ENCODE assay signal across 37 cellular contexts in the genomic region with DNA sequence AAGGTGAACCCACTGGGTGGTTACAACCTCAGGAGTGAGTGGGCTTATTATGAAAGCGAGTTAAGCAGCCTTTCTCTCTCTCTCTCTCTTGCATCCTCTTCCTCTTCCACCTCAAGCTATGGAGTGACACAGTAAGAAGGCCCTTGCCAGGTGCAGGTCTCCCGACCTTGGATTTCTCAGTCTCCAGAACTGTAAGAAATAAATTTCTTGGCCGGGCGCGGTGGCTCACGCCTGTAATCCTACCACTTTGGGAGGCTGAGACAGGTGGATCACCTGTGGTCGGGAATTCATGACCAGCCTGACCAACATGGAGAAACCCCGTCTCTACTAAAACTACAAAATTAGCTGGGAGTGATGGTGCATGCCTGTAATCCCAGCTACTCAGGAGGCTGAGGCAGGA. TPM values are rescaled to one million over a fixed set of nuclear protein-coding genes. Genes with fewer than 3 reads are reported as not detected.
"Had no signal": no experiment of that assay in that cellular context is flagged by ENCODE, and none has a peak within 500 bp of the region (broad histone marks: within the 10 kb centered on the region; RNA-seq: fewer than 3 reads in every experiment).

No MANE protein-coding gene starts in this region.

- H3K27me3 ChIP-seq: MG63 had no signal

- DNase-seq: Karpas-422, Kasumi-1, MG63, MM.1S, MV-4-11, NCI-H1048, NCI-H1092, NCI-H1092 treated with DMSO at 0.1 percent for 48 hours, NCI-H1105, NCI-H1105 treated with DMSO at 0.1 percent for 48 hours, NCI-H1417 treated with DMSO at 0.1 percent for 48 hours, NCI-H1436, NCI-H1436 treated with DMSO at 0.1 percent for 48 hours, NCI-H146, NCI-H1694, NCI-H1694 treated with DMSO at 0.1 percent for 48 hours, NCI-H187, NCI-H187 treated with DMSO at 0.1 percent for 48 hours, NCI-H1930, NCI-H2029, NCI-H2029 treated with DMSO at 0.1 percent for 48 hours, NCI-H2081, NCI-H2081 treated with DMSO at 0.1 percent for 48 hours, NCI-H2107, NCI-H2171, NCI-H2171 treated with DMSO at 0.1 percent for 48 hours, NCI-H2227 treated with DMSO at 0.1 percent for 48 hours, NCI-H226, NCI-H345, NCI-H446, NCI-H446 treated with DMSO at 0.1 percent for 48 hours, NCI-H510A, NCI-H510A treated with DMSO at 0.1 percent for 48 hours, NCI-H524 had no signal

- H3K4me3 ChIP-seq: MG63 had no signal

- H3K36me3 ChIP-seq: MG63 had no signal

- H3K9me3 ChIP-seq: MG63 had no signal

RNA-seq across cellular contexts. Expression of a gene that starts 14.4 kb away (rescaled TPM):
- total RNA-seq: LHCN-M2, M059J, MCF 10A had no signal
